In genomic region chr21:43911015-43911934, GRCh38 we compare ENCODE assay signal across 1 cellular context.
TF ChIP-seq lines count a peak whose summit lies in the region.

No MANE protein-coding gene starts in this region.

TF ChIP-seq in HepG2, 621 proteins besides CTCF, POLR2A, EP300 and RAD21 (continued from another document and continues in another):
- TF ChIP-seq THAP9 (CRISPR knock-in tag; IDR thresholded peaks at IDR 0.05; ENCODE audit: borderline replicate concordance): no peak; the same call in 1 of the 2 replicates
- no peak for TF ChIP-seq ZNF496 (CRISPR knock-in tag; IDR thresholded peaks at IDR 0.05; ENCODE audit: insufficient replicate concordance)
- TF ChIP-seq ELF4 (CRISPR knock-in tag; IDR thresholded peaks at IDR 0.05; ENCODE audit: borderline replicate concordance): no peak
- TF ChIP-seq ZNF207 (IDR thresholded peaks at IDR 0.05; ENCODE audit: borderline replicate concordance): no peak
- TF ChIP-seq ARID5B (CRISPR knock-in tag; IDR thresholded peaks at IDR 0.05): peak; percentile 60
- TF ChIP-seq ZNF547 (CRISPR knock-in tag; IDR thresholded peaks at IDR 0.05): no peak
- TF ChIP-seq JUNB (CRISPR knock-in tag; IDR thresholded peaks at IDR 0.05; ENCODE audit: borderline replicate concordance): no peak
- TF ChIP-seq ZMYM4 (CRISPR knock-in tag; IDR thresholded peaks at IDR 0.05): 0 out of 2 replicates have a peak, but pooled peaks have one; percentile 25
- no peak for TF ChIP-seq NBN (conservative IDR thresholded peaks at IDR 0.05)
- TF ChIP-seq ZNF615 (CRISPR knock-in tag; IDR thresholded peaks at IDR 0.05; ENCODE audit: borderline replicate concordance): no peak
- no peak for TF ChIP-seq ZNF83 (CRISPR knock-in tag; IDR thresholded peaks at IDR 0.05; ENCODE audit: borderline replicate concordance)
- TF ChIP-seq PRMT3 (CRISPR knock-in tag; IDR thresholded peaks at IDR 0.05; ENCODE audit: borderline replicate concordance, low read depth): no peak
- no peak for TF ChIP-seq BORCS8-MEF2B (CRISPR knock-in tag; IDR thresholded peaks at IDR 0.05)
- peak; percentile 67 for TF ChIP-seq ZNF350 (CRISPR knock-in tag; IDR thresholded peaks at IDR 0.05; ENCODE audit: borderline replicate concordance, low read depth)
- no peak for TF ChIP-seq JARID2 (CRISPR knock-in tag; IDR thresholded peaks at IDR 0.05; ENCODE audit: insufficient replicate concordance)
- peak; percentile 27; the same call in 1 of the 2 replicates for TF ChIP-seq SMC3 (IDR thresholded peaks at IDR 0.05; ENCODE audit: low read length)
- TF ChIP-seq TRAFD1 (CRISPR knock-in tag; IDR thresholded peaks at IDR 0.05; ENCODE audit: borderline replicate concordance): no peak
- TF ChIP-seq BRCA1 (CRISPR knock-in tag; IDR thresholded peaks at IDR 0.05): no peak
- no peak for TF ChIP-seq WIZ (CRISPR knock-in tag; IDR thresholded peaks at IDR 0.05)
- no peak for TF ChIP-seq ZNF382 (CRISPR knock-in tag; IDR thresholded peaks at IDR 0.05; ENCODE audit: borderline replicate concordance)
- no peak for TF ChIP-seq HES4 (CRISPR knock-in tag; IDR thresholded peaks at IDR 0.05; ENCODE audit: borderline replicate concordance)
- TF ChIP-seq STAG1 (CRISPR knock-in tag; IDR thresholded peaks at IDR 0.05): peak; percentile 72
- no peak for TF ChIP-seq KDM6A (CRISPR knock-in tag; IDR thresholded peaks at IDR 0.05; ENCODE audit: low read depth)
- TF ChIP-seq REPIN1 (CRISPR knock-in tag; IDR thresholded peaks at IDR 0.05; ENCODE audit: borderline replicate concordance, low read depth): no peak
- TF ChIP-seq ZNF101 (CRISPR knock-in tag; IDR thresholded peaks at IDR 0.05; ENCODE audit: borderline replicate concordance, low read depth): no peak
- TF ChIP-seq RFXAP (CRISPR knock-in tag; IDR thresholded peaks at IDR 0.05; ENCODE audit: borderline replicate concordance): no peak
- no peak for TF ChIP-seq ZNF740 (CRISPR knock-in tag; IDR thresholded peaks at IDR 0.05)
- no peak for TF ChIP-seq NCOA1 (CRISPR knock-in tag; IDR thresholded peaks at IDR 0.05)
- no peak for TF ChIP-seq MAF1 (CRISPR knock-in tag; IDR thresholded peaks at IDR 0.05; ENCODE audit: borderline replicate concordance)
- no peak for TF ChIP-seq NFRKB (IDR thresholded peaks at IDR 0.05)
- peak; percentile 39; the same call in 1 of the 2 replicates for TF ChIP-seq KLF9 (CRISPR knock-in tag; IDR thresholded peaks at IDR 0.05; ENCODE audit: low read depth)
- TF ChIP-seq ZNF292 (CRISPR knock-in tag; IDR thresholded peaks at IDR 0.05; ENCODE audit: borderline replicate concordance, low read depth): peak; percentile 97
- no peak for TF ChIP-seq PRDM15 (CRISPR knock-in tag; IDR thresholded peaks at IDR 0.05)
- no peak for TF ChIP-seq ZNF746 (CRISPR knock-in tag; IDR thresholded peaks at IDR 0.05)
- no peak for TF ChIP-seq ZNF253 (CRISPR knock-in tag; IDR thresholded peaks at IDR 0.05; ENCODE audit: borderline replicate concordance)
- TF ChIP-seq ZNF143 (CRISPR knock-in tag; IDR thresholded peaks at IDR 0.05): no peak
- TF ChIP-seq SKI (IDR thresholded peaks at IDR 0.05; ENCODE audit: partially characterized antibody): peak; percentile 93
- TF ChIP-seq ZNF614 (CRISPR knock-in tag; IDR thresholded peaks at IDR 0.05; ENCODE audit: borderline replicate concordance): peak; percentile 43; the same call in 1 of the 2 replicates
- TF ChIP-seq ATM (IDR thresholded peaks at IDR 0.05; ENCODE audit: borderline replicate concordance): no peak
- no peak for TF ChIP-seq ZXDC (CRISPR knock-in tag; IDR thresholded peaks at IDR 0.05)
- TF ChIP-seq ATF7-NPFF (CRISPR knock-in tag; IDR thresholded peaks at IDR 0.05; ENCODE audit: low read depth): no peak
- no peak for TF ChIP-seq SCMH1 (CRISPR knock-in tag; IDR thresholded peaks at IDR 0.05; ENCODE audit: borderline replicate concordance)
- TF ChIP-seq LBX2 (CRISPR knock-in tag; IDR thresholded peaks at IDR 0.05; ENCODE audit: borderline replicate concordance): no peak
- no peak for TF ChIP-seq ZNF660 (CRISPR knock-in tag; IDR thresholded peaks at IDR 0.05; ENCODE audit: borderline replicate concordance, low read depth)
- peak; percentile 54; the same call in 1 of the 2 replicates for TF ChIP-seq NRL (CRISPR knock-in tag; IDR thresholded peaks at IDR 0.05; ENCODE audit: borderline replicate concordance)
- TF ChIP-seq REXO4 (CRISPR knock-in tag; IDR thresholded peaks at IDR 0.05; ENCODE audit: borderline replicate concordance): no peak
- no peak for TF ChIP-seq KDM5A (IDR thresholded peaks at IDR 0.05; ENCODE audit: borderline replicate concordance, low read length)
- TF ChIP-seq PAXIP1 (CRISPR knock-in tag; conservative IDR thresholded peaks at IDR 0.05): peak; percentile 62
